Comparison of ENCODE assay signal across 8 cellular contexts in the genomic region with DNA sequence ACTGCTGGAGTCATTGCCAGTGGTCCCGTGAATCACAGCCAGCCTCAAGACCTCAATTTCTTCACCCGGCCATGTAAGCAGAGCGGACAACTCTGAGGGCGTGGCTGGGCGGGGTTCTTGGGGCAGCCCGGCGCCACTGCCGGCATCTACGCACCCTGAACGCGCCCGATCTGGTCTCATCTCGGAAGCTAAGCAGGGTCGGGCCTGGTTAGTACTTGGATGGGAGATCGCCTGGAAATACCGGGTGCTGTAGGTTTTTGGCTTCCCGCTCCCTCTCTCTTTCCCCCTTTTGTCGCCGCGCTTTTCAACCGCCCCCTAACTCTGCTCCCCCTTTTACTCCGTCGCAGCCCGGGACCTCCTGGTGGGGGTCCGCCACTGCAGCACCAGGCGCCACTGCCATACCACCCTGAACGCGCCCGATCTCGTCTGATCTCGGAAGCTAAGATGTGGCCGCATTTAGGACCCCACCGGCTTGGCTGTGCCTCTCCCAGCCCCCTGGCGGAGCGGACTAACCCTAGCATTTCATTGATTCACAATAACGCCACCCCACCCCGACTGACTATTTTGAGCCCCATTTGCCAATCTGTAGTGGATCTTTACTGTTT. TPM values are rescaled to one million over a fixed set of nuclear protein-coding genes. Genes with fewer than 3 reads are reported as not detected.
DNase-seq lines count a peak whose midpoint lies in the region; ATAC-seq and TF ChIP-seq lines count a peak whose summit lies in the region.

No MANE protein-coding gene starts in this region.

- H3K4me3 ChIP-seq in AG04449 (ENCODE audit: low read depth, low read length) (peak overlapping the region; percentile 56), mucosa of stomach (ENCODE audit: low read length) (no peak overlapping the region), stomach smooth muscle (ENCODE audit: low read length in 2 of 2) (peak overlapping the region; percentile 52 to 63)

- no peaks in the 10 kb centered on the region for H3K9me3 ChIP-seq in mucosa of stomach (ENCODE audit: control insufficient read depth, low read length)
- no peaks in the 10 kb centered on the region for H3K9me3 ChIP-seq in stomach smooth muscle (ENCODE audit: control insufficient read depth in 2 of 2, low read length in 2 of 2)

- H3K4me1 ChIP-seq in mucosa of stomach (ENCODE audit: control insufficient read depth, insufficient read depth, low read length) (peaks cover 9% of the 10 kb centered on the region), stomach smooth muscle (ENCODE audit: control insufficient read depth, insufficient read depth, low read length) (peaks cover 9% of the 10 kb centered on the region)

- no peaks in the 10 kb centered on the region for H3K36me3 ChIP-seq in mucosa of stomach (ENCODE audit: control insufficient read depth, insufficient read depth, low read length)
- no peaks in the 10 kb centered on the region for H3K36me3 ChIP-seq in stomach smooth muscle (ENCODE audit: control insufficient read depth in 2 of 2, insufficient read depth in 2 of 2, low read length in 2 of 2)

- no peaks in the 10 kb centered on the region for H3K36me3 Mint-ChIP-seq in HFFc6 (ENCODE audit: low read depth)
- no peaks in the 10 kb centered on the region for H3K36me3 Mint-ChIP-seq in activated B cell treated with CpG ODN at 0.5 μM for 24 hours (ENCODE audit: low read depth)

- POLR2A ChIA-PET in AG04449 (lab: Yijun Ruan, JAX), result no interaction called here
- POLR2A ChIA-PET in activated B cell treated with CpG ODN at 0.5 μM for 24 hours (lab: Charles Lee), result no interaction called here

- peaks cover 19% of the 10 kb centered on the region for H3K27me3 Mint-ChIP-seq in HFFc6 (ENCODE audit: insufficient read depth)
- peaks cover 51% of the 10 kb centered on the region for H3K27me3 Mint-ChIP-seq in activated B cell treated with CpG ODN at 0.5 μM for 24 hours

- H3K27ac ChIP-seq in stomach smooth muscle (ENCODE audit: low read length), result no peak overlapping the region

- CTCF ChIA-PET in AG04449 (lab: Yijun Ruan, JAX), result interaction anchor here (0.7 to 1.6 kb wide), 7 partner anchors 11 to 186 kb away, joined by 3 to 7 read pairs (median 5); no protein-coding TSS in a partner anchor
- CTCF ChIA-PET in activated B cell treated with CpG ODN at 0.5 μM for 24 hours (lab: Charles Lee), result no interaction called here

- H3K4me3 Mint-ChIP-seq in HFFc6 (peak overlapping the region; percentile 97), activated B cell treated with CpG ODN at 0.5 μM for 24 hours (peak overlapping the region; percentile 80)

- H3K27ac Mint-ChIP-seq in HFFc6 (peak overlapping the region; percentile 83), activated B cell treated with CpG ODN at 0.5 μM for 24 hours (peak overlapping the region; percentile 41)

- DNase-seq in AG04449 (ENCODE audit: low read depth, low spot score) (no peak), HFFc6 (peak; percentile 61), activated B cell treated with CpG ODN at 0.5 μM for 24 hours (peak; percentile 48)
- peak; percentile 23 for DNase-seq in effector CD8-positive, alpha-beta T cell (lab: John Stamatoyannopoulos, UW)

- intact Hi-C loops in activated B cell treated with CpG ODN at 0.5 μM for 24 hours (cut with micrococcal nuclease), result loop anchor here (2.0 to 5.0 kb wide), 2 partner anchors 41 to 185 kb away; partner anchors contain the start of gene CALU

- H3K27me3 ChIP-seq in mucosa of stomach (ENCODE audit: control insufficient read depth, insufficient read depth, low read length) (peaks cover 38% of the 10 kb centered on the region), stomach smooth muscle (ENCODE audit: control insufficient read depth in 1 of 2, insufficient read depth in 2 of 2, low read length in 2 of 2) (peaks cover 33 to 35% of the 10 kb centered on the region in 2 donors)

- H3K9ac ChIP-seq in mucosa of stomach (ENCODE audit: low read length), result peak overlapping the region; percentile 15
- peak overlapping the region in 1 of 2 donors; percentile 22 for H3K9ac ChIP-seq in stomach smooth muscle (ENCODE audit: low read length in 2 of 2)

- TF ChIP-seq CTCF in AG04449 (IDR thresholded peaks at IDR 0.05; ENCODE audit: insufficient read depth, low read length, missing control alignments) (peak; percentile 40), HFFc6 (IDR thresholded peaks at IDR 0.05) (peak; percentile 65), activated B cell treated with CpG ODN at 0.5 μM for 24 hours (IDR thresholded peaks at IDR 0.05) (no peak)

- H3K4me1 Mint-ChIP-seq in HFFc6 (ENCODE audit: low read depth) (peaks cover 16% of the 10 kb centered on the region), activated B cell treated with CpG ODN at 0.5 μM for 24 hours (peaks cover 7% of the 10 kb centered on the region)

- no peaks in the 10 kb centered on the region for H3K9me3 Mint-ChIP-seq in HFFc6
- H3K9me3 Mint-ChIP-seq in activated B cell treated with CpG ODN at 0.5 μM for 24 hours, result no peaks in the 10 kb centered on the region

- ATAC-seq in activated B cell treated with CpG ODN at 0.5 μM for 24 hours (ENCODE audit: low read depth), result peak; percentile 82
- no peak for ATAC-seq in GM18873 (IDR thresholded peaks at IDR 0.05; ENCODE audit: low FRiP score, unreplicated experiment)
- no peak for ATAC-seq in HG03457 (IDR thresholded peaks at IDR 0.05; ENCODE audit: unreplicated experiment)

RNA-seq across cellular contexts. Expression of gene GARIN1A, which starts 25.3 kb away (rescaled TPM):
- 1 to 10 TPM in 4 of 6 experiments, under 1 TPM in 2; 0.40 to 1.6 (median 1.2) TPM for total RNA-seq in HFFc6 (2021; fragmentation: NEBNext Ultra II Directional; extraction: Animal tissue kit (Norgen Biotek cat#: 25700))
- 1.2 and 1.4 TPM in 2 replicates for total RNA-seq in activated B cell treated with CpG ODN at 0.5 μM for 24 hours

RNA-seq across cellular contexts. Expression of gene CALU, which starts 41.8 kb away (rescaled TPM):
- 100 to 1,000 TPM; 821 to 941 (median 887) TPM for total RNA-seq in HFFc6 (2021; fragmentation: NEBNext Ultra II Directional; extraction: Animal tissue kit (Norgen Biotek cat#: 25700))
- total RNA-seq in activated B cell treated with CpG ODN at 0.5 μM for 24 hours, result 14.7 and 15.4 TPM in 2 replicates

Comparison
In these comparisons a context has a peak if more than half of its experiments do, and no peak if none do; other contexts are left out.
1. RNA of gene CALU, which starts 41.8 kb away (total RNA-seq): 821 to 941 TPM in HFFc6; 14.7 to 15.4 TPM in activated B cell treated with CpG ODN at 0.5 μM for 24 hours; every median in the first group is over 10 times any median in the second.